In the genomic region with DNA sequence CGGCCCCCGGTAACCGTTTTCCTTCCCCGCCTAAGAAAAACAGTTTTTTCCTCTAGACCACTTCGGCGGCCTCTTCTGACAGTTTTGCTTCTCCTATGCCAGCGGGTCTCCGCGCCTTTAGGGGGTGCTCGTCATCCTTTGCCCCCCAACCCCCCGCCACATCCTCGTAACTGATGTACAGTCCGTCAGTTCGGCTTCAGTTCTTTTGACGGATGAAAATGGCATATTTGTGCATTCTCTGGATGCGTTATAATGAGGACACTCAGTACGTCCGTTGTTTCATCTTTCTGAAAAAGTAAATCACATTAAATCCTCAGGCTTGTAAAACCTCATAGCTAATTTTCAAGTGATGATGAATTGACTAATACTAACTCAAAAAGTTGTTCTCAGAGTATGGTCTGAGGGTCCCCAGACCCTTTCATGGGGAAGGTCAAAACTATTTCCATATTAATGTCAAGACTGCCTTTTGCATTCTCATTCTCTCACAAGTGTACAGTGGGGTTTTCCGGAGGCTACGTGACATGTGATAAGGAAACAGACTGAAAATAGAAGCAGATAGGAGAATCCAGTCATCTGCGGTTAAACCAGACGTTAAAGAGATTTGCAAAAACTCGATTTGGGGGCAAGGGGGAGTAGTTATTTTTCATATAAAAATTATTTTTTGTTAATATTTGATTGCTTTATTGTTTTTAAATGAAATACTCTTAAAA, we compare ENCODE assay signal across 8 cellular contexts. TPM values are rescaled to one million over a fixed set of nuclear protein-coding genes. Genes with fewer than 3 reads are reported as not detected.
DNase-seq lines count a peak whose midpoint lies in the region; ATAC-seq and TF ChIP-seq lines count a peak whose summit lies in the region.

No MANE protein-coding gene starts in this region.

- H3K27ac ChIP-seq in KMS-11 (peak overlapping the region; percentile 95), upper lobe of right lung (peak overlapping the region; percentile 97)
- peak overlapping the region; percentile 100 for H3K27ac ChIP-seq in naive thymus-derived CD4-positive, alpha-beta T cell (ENCODE audit: low read depth, low read length)

- peaks cover 0 to 4% (median 0%) of the 10 kb centered on the region in 11 donors for H3K9me3 Mint-ChIP-seq in naive thymus-derived CD4-positive, alpha-beta T cell

- H3K9ac ChIP-seq in KMS-11, result peak overlapping the region; percentile 96

- DNase-seq in NCI-H1436 (lab: John Stamatoyannopoulos, UW) (peak; percentile 39), NCI-H1436 treated with DMSO at 0.1 percent for 48 hours (lab: John Stamatoyannopoulos, UW) (no peak), epithelial cell of esophagus (ENCODE audit: low read depth) (peak; percentile 22), upper lobe of right lung (no peak)
- peak; percentile 23 to 38 for DNase-seq in activated CD4-positive, alpha-beta T cell treated with anti-CD3 and anti-CD28 coated beads for 4 hours
- peak in 7 of 9 donors; percentile 20 to 74 (median 32) for DNase-seq in naive thymus-derived CD4-positive, alpha-beta T cell

- no peaks in the 10 kb centered on the region for H3K9me3 ChIP-seq in naive thymus-derived CD4-positive, alpha-beta T cell (ENCODE audit: control insufficient read depth in 2 of 3, low read length in 3 of 3)
- no peaks in the 10 kb centered on the region for H3K9me3 ChIP-seq in upper lobe of right lung

- no peaks in the 10 kb centered on the region for H3K27me3 Mint-ChIP-seq in naive thymus-derived CD4-positive, alpha-beta T cell

- peak overlapping the region; percentile 76 for H2AFZ ChIP-seq in KMS-11 (ENCODE audit: low read depth)

- intact Hi-C loops in naive thymus-derived CD4-positive, alpha-beta T cell (cut with micrococcal nuclease), result loop anchor here (1.0 to 10.0 kb wide), 11 partner anchors 57 to 1549 kb away; a partner anchor contains a TSS
- intact Hi-C loops in upper lobe of right lung (cut with DNase I), result no loop called here

- H3K4me3 ChIP-seq in KMS-11 (IDR thresholded peaks at IDR 0.05; ENCODE audit: insufficient read depth, low read depth, low read length) (no peak overlapping the region), epithelial cell of esophagus (ENCODE audit: low read length) (peak overlapping the region; percentile 74), upper lobe of right lung (peak overlapping the region; percentile 87)
- H3K4me3 ChIP-seq in naive thymus-derived CD4-positive, alpha-beta T cell (ENCODE audit: low read length), result peak overlapping the region; percentile 79

- no peaks in the 10 kb centered on the region; the same call in 1 of the 2 replicates for H3K36me3 ChIP-seq in KMS-11 (ENCODE audit: insufficient read depth)
- peaks cover 0 to 6% (median 0%) of the 10 kb centered on the region in 3 experiments for H3K36me3 ChIP-seq in naive thymus-derived CD4-positive, alpha-beta T cell (ENCODE audit: control insufficient read depth in 2 of 3, insufficient read depth in 3 of 3, low read length in 3 of 3)
- no peaks in the 10 kb centered on the region for H3K36me3 ChIP-seq in upper lobe of right lung

- peak overlapping the region; percentile 84 to 100 (median 99) for H3K27ac Mint-ChIP-seq in naive thymus-derived CD4-positive, alpha-beta T cell

- peak overlapping the region; percentile 91 to 100 (median 98) for H3K4me3 Mint-ChIP-seq in naive thymus-derived CD4-positive, alpha-beta T cell

- TF ChIP-seq CTCF in KMS-11 (conservative IDR thresholded peaks at IDR 0.05; ENCODE audit: low read depth, low read length), result peak; percentile 47; the same call in 1 of the 2 replicates
- TF ChIP-seq CTCF in epithelial cell of esophagus (IDR thresholded peaks at IDR 0.05; ENCODE audit: insufficient read depth, low read depth, low read length, missing control alignments), result peak; percentile 11
- TF ChIP-seq CTCF in upper lobe of right lung (IDR thresholded peaks at IDR 0.05), result no peak

- peak overlapping the region; percentile 67 for H3K4me2 ChIP-seq in KMS-11

- peak; percentile 18 for ATAC-seq in GM21529 (IDR thresholded peaks at IDR 0.05; ENCODE audit: unreplicated experiment)
- peak; percentile 30 for ATAC-seq in naive thymus-derived CD4-positive, alpha-beta T cell
- ATAC-seq in upper lobe of right lung, result peak; percentile 0

- POLR2A ChIA-PET in naive thymus-derived CD4-positive, alpha-beta T cell (lab: Charles Lee), result no interaction called here

- H3K4me1 ChIP-seq in KMS-11 (ENCODE audit: low read depth, poor library complexity, severe bottlenecking) (peaks cover 41% of the 10 kb centered on the region), upper lobe of right lung (peaks cover 14% of the 10 kb centered on the region)
- H3K4me1 ChIP-seq in naive thymus-derived CD4-positive, alpha-beta T cell (ENCODE audit: control insufficient read depth in 2 of 2, insufficient read depth in 2 of 2, low read length in 2 of 2), result peaks cover 24 to 26% of the 10 kb centered on the region in 2 donors

- peaks cover 26% of the 10 kb centered on the region for H4K20me1 ChIP-seq in KMS-11 (ENCODE audit: insufficient read depth)

- H3K27me3 ChIP-seq in KMS-11 (ENCODE audit: insufficient read depth, low read depth) (no peaks in the 10 kb centered on the region), upper lobe of right lung (no peaks in the 10 kb centered on the region)
- no peaks in the 10 kb centered on the region for H3K27me3 ChIP-seq in naive thymus-derived CD4-positive, alpha-beta T cell (ENCODE audit: control insufficient read depth in 2 of 2, insufficient read depth in 2 of 2, low read length in 2 of 2)

- peaks cover 0 to 17% (median 0%) of the 10 kb centered on the region in 5 donors for H3K36me3 Mint-ChIP-seq in naive thymus-derived CD4-positive, alpha-beta T cell

- peaks cover 40% of the 10 kb centered on the region for H3K79me2 ChIP-seq in KMS-11 (ENCODE audit: insufficient read depth, low read depth)

- H3K4me1 Mint-ChIP-seq in naive thymus-derived CD4-positive, alpha-beta T cell, result peaks cover 30 to 50% (median 45%) of the 10 kb centered on the region in 7 donors

- CTCF ChIA-PET in naive thymus-derived CD4-positive, alpha-beta T cell (lab: Charles Lee), result no interaction called here

RNA-seq across cellular contexts. Expression of a gene that starts 0.8 kb away (rescaled TPM):
- total RNA-seq in naive thymus-derived CD4-positive, alpha-beta T cell, result 100 to 1,000 TPM; 510 to 862 (median 625) TPM
- 100 to 1,000 TPM; 172 to 199 TPM for polyA plus RNA-seq in naive thymus-derived CD4-positive, alpha-beta T cell
- total RNA-seq in upper lobe of right lung, result 500 TPM

RNA-seq across cellular contexts. Expression of a gene that starts 53.7 kb away (rescaled TPM):
- 10 to 100 TPM in 2 of 5 experiments, 1 to 10 TPM in 3; 1.1 to 25.1 (median 4.6) TPM for total RNA-seq in naive thymus-derived CD4-positive, alpha-beta T cell
- under 1 TPM; 0.20 to 0.29 TPM for polyA plus RNA-seq in naive thymus-derived CD4-positive, alpha-beta T cell
- 16.2 TPM for total RNA-seq in upper lobe of right lung

Comparison
In these comparisons a context has a peak if more than half of its experiments do, and no peak if none do; other contexts are left out.
1. DNase-seq: peak in NCI-H1436 (single experiment), activated CD4-positive, alpha-beta T cell treated with anti-CD3 and anti-CD28 coated beads for 4 hours (2 of 2), epithelial cell of esophagus (single experiment) and naive thymus-derived CD4-positive, alpha-beta T cell (7 of 9); none in NCI-H1436 treated with DMSO at 0.1 percent for 48 hours (single experiment) and upper lobe of right lung (single experiment).
2. Peak in every context shown above with its lines, with median percentiles within 50 percentile points of each other: ATAC-seq and H3K27ac ChIP-seq.